ENCODE assay signal across 28 cellular contexts in the genomic region with DNA sequence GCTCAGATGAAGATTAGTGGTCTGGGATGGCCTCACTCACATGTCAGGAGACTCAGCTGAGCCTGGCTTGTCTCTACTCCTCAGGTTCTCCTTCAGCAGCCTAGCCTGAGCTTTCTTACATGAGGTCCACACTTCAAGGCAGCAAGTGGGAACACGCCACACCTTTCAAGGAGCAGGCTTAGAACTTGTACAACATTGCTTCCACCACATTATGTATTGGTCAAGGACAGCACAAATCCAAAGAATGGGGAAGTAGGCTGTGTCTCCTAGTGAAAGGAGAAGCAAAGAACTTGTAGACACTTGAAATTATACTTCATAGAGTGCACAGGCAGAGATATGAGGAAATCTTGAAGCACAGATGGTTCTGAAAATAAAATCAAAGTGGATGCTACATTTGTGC.
DNase-seq lines count a peak whose midpoint lies in the region; ATAC-seq, FAIRE-seq and TF ChIP-seq lines count a peak whose summit lies in the region.
"Had no signal": no experiment of that assay in that cellular context is flagged by ENCODE, and none has a peak within 500 bp of the region (broad histone marks: within the 10 kb centered on the region; RNA-seq: fewer than 3 reads in every experiment).

No MANE protein-coding gene starts in this region.

- H4K20me1 ChIP-seq in keratinocyte (ENCODE audit: control insufficient read depth, extremely low read depth, insufficient read depth, low read length): no peaks in the 10 kb centered on the region
- H4K20me1 ChIP-seq: BLaER1 treated with 17β-estradiol and CSF1 and Interleukin-3, amounts not matched to agents 10 nM and 100 nM had no signal

- H2AFZ ChIP-seq in keratinocyte (ENCODE audit: control insufficient read depth, low read length): peak overlapping the region; percentile 73
- H2AFZ ChIP-seq: neural progenitor cell had no signal

- H3K27ac ChIP-seq in HL-60 (replicated peaks) (no peak overlapping the region), keratinocyte (ENCODE audit: control insufficient read depth, insufficient read depth, low read length) (no peak overlapping the region), coronary artery (no peak overlapping the region)
- H3K27ac ChIP-seq: BLaER1 treated with 17β-estradiol and CSF1 and Interleukin-3, amounts not matched to agents 10 nM and 100 nM; heart right ventricle; neural progenitor cell; right atrium auricular region; RWPE1; spleen; tibial nerve had no signal

- H3K79me2 ChIP-seq in keratinocyte (ENCODE audit: control insufficient read depth, insufficient read depth, low read length): no peaks in the 10 kb centered on the region

- H3K9me3 ChIP-seq in keratinocyte (ENCODE audit: control insufficient read depth, low read depth, low read length): no peaks in the 10 kb centered on the region
- H3K9me3 ChIP-seq: BLaER1 treated with 17β-estradiol and CSF1 and Interleukin-3, amounts not matched to agents 10 nM and 100 nM; heart right ventricle; right atrium auricular region; SK-N-SH; spleen; tibial nerve had no signal

- peak; percentile 87 for FAIRE-seq in keratinocyte (lab: Jason Lieb, UNC)
- FAIRE-seq: GM18507 had no signal

- TF ChIP-seq CTCF in HL-60 (IDR thresholded peaks at IDR 0.05; ENCODE audit: insufficient read depth, low read length) (no peak), NB4 (IDR thresholded peaks at IDR 0.05; ENCODE audit: low read depth, low read length) (no peak), keratinocyte (optimal IDR thresholded peaks at IDR 0.05 in 1 of 3, IDR thresholded peaks at IDR 0.05 in 1 of 3, conservative IDR thresholded peaks at IDR 0.05 in 1 of 3; ENCODE audit: extremely low read depth in 1 of 3, insufficient read depth in 2 of 3, low read length in 3 of 3) (no peak), coronary artery (IDR thresholded peaks at IDR 0.05) (no peak)

- ATAC-seq in GM19397 (IDR thresholded peaks at IDR 0.05; ENCODE audit: unreplicated experiment) (no peak), HG03159 (IDR thresholded peaks at IDR 0.05; ENCODE audit: unreplicated experiment) (no peak), left cardiac atrium (no peak)
- ATAC-seq: heart right ventricle had no signal

- H3K27me3 ChIP-seq in HL-60 (ENCODE audit: insufficient read depth, poor library complexity, severe bottlenecking) (no peaks in the 10 kb centered on the region), keratinocyte (ENCODE audit: control insufficient read depth, extremely low read depth, insufficient read depth, low read length) (no peaks in the 10 kb centered on the region)
- H3K27me3 ChIP-seq: BLaER1 treated with 17β-estradiol and CSF1 and Interleukin-3, amounts not matched to agents 10 nM and 100 nM; heart right ventricle; neural progenitor cell; right atrium auricular region; spleen; tibial nerve had no signal

- intact Hi-C loops in left cardiac atrium (cut with DNase I): no loop called here

- no peak for TF ChIP-seq POLR2A in NB4 (IDR thresholded peaks at IDR 0.05; ENCODE audit: extremely low read depth, insufficient read length)

- peak overlapping the region; percentile 25 for H3K4me2 ChIP-seq in keratinocyte (ENCODE audit: control insufficient read depth, extremely low read depth, insufficient read depth, low read depth, low read length)
- H3K4me2 ChIP-seq: neural progenitor cell, SK-N-SH had no signal

- DNase-seq in HL-60 (ENCODE audit: low read depth in 1 of 2, low spot score in 1 of 2) (peak; percentile 1 to 49), NB4 (ENCODE audit: low read depth) (peak; percentile 24), UCSD-AML1 (lab: John Stamatoyannopoulos, UW; ENCODE audit: unreplicated experiment) (peak; percentile 6), keratinocyte (ENCODE audit: low read depth, low spot score) (peak; percentile 59), coronary artery (ENCODE audit: low spot score) (no peak), left cardiac atrium (no peak)
- DNase-seq: ACHN; activated CD4-positive, alpha-beta memory T cell treated with anti-CD3 and anti-CD28 coated beads for 36 hours; activated CD8-positive, alpha-beta memory T cell treated with anti-CD3 and anti-CD28 coated beads, Interleukin-2, amount 50 U/mL, for 4 hours; activated naive CD4-positive, alpha-beta T cell treated with anti-CD3 and anti-CD28 coated beads, Interleukin-2, amount 50 U/mL, for 16 hours; amygdala; DND-41; effector CD4-positive, alpha-beta T cell; HCEC 1CT; heart right ventricle; mesenchymal stem cell; NCI-H2029 treated with DMSO at 0.1 percent for 48 hours; NCI-H526; SK-N-SH; spleen had no signal

- H3K36me3 ChIP-seq in keratinocyte (ENCODE audit: control insufficient read depth in 2 of 2, extremely low read depth in 1 of 2, insufficient read depth in 2 of 2, low read length in 2 of 2): no peaks in the 10 kb centered on the region
- H3K36me3 ChIP-seq: BLaER1 treated with 17β-estradiol and CSF1 and Interleukin-3, amounts not matched to agents 10 nM and 100 nM; heart right ventricle; neural progenitor cell; right atrium auricular region; spleen; tibial nerve had no signal

- dilution Hi-C loops in keratinocyte (cut with MboI; ENCODE audit: extremely low pct_ligation_motif_present, low sequenced_read_pairs): no loop called here

- H3K4me3 ChIP-seq in HL-60 (replicated peaks; ENCODE audit: insufficient read depth, low read length) (no peak overlapping the region), NB4 (ENCODE audit: low read depth, low read length) (no peak overlapping the region), keratinocyte (ENCODE audit: control insufficient read depth in 2 of 3, extremely low read depth in 1 of 3, insufficient read depth in 2 of 3, low read depth in 1 of 3, low read length in 3 of 3) (no peak overlapping the region), coronary artery (no peak overlapping the region)
- H3K4me3 ChIP-seq: BLaER1 treated with 17β-estradiol and CSF1 and Interleukin-3, amounts not matched to agents 10 nM and 100 nM; heart right ventricle; neural progenitor cell; right atrium auricular region; spleen; tibial nerve had no signal

- no peaks in the 10 kb centered on the region for H3K9me1 ChIP-seq in keratinocyte (ENCODE audit: control insufficient read depth, extremely low read depth, insufficient read depth, low read length)

- H3K9ac ChIP-seq in keratinocyte (ENCODE audit: control insufficient read depth, extremely low read depth, insufficient read depth, low read length): no peak overlapping the region
- H3K9ac ChIP-seq: BLaER1 treated with 17β-estradiol and CSF1 and Interleukin-3, amounts not matched to agents 10 nM and 100 nM; neural progenitor cell; SK-N-SH had no signal

- peaks cover 23% of the 10 kb centered on the region for H3K4me1 ChIP-seq in keratinocyte (ENCODE audit: control insufficient read depth, extremely low read depth, insufficient read depth, low read length)
- H3K4me1 ChIP-seq: spleen, tibial nerve had no signal

Comparison
In these comparisons a context has a peak if more than half of its experiments do, and no peak if none do; other contexts are left out.
1. DNase-seq: peak in HL-60 (2 of 2), NB4 (single experiment), UCSD-AML1 (single experiment) and keratinocyte (single experiment); none in coronary artery (single experiment) and left cardiac atrium (single experiment).